In the genomic region with DNA sequence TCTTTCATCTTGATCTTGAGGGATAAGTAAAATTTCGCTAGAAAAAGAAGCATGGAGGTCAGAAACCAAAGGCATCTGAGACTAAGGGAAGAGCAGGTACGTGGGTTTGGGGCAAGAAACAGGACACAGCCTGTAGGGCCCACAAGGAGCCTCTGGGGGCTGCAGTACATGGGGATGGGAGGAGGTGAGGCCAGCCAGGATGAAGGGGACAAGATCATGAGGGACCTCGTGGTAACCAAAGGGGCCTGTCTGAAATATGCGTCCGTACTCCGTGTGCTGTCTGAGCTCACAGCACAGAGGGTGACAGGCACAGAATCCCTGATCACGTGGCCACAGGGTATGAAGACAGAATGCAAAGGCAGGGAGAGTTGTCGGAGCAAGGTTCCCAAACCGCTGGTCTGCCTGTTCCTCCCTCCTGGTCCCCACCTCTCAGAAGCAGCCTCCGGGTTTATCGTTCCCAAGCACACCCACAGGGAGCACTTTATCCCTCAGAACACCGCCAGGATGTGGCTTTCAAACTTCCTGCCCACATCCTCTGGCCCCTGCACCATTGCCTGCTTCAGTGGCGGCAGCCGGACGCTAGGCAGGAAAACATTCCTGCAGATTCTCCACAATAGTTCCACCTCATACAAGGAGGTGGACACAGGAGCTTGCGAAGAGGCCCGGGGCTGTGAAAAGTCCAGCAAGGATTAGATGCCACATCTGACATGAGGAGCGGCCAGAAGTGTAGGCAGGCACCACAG, we compare ENCODE assay signal across 10 cellular contexts. TPM values are rescaled to one million over a fixed set of nuclear protein-coding genes. Genes with fewer than 3 reads are reported as not detected.
DNase-seq lines count a peak whose midpoint lies in the region; ATAC-seq and TF ChIP-seq lines count a peak whose summit lies in the region.
"Had no signal": no experiment of that assay in that cellular context is flagged by ENCODE, and none has a peak within 500 bp of the region (broad histone marks: within the 10 kb centered on the region; RNA-seq: fewer than 3 reads in every experiment).

No MANE protein-coding gene starts in this region.

- peaks cover 53% of the 10 kb centered on the region for H3K27me3 Mint-ChIP-seq in activated CD8-positive, alpha-beta T cell treated with anti-CD3 and anti-CD28 coated beads for 36 hours

- POLR2A ChIA-PET in activated CD8-positive, alpha-beta T cell treated with anti-CD3 and anti-CD28 coated beads for 36 hours (lab: Charles Lee) = no interaction called here

- H3K4me3 ChIP-seq in transverse colon (no peak overlapping the region), MG63 (no peak overlapping the region)
- H3K4me3 ChIP-seq: psoas muscle had no signal

- no peak overlapping the region for H3K4me3 Mint-ChIP-seq in activated CD8-positive, alpha-beta T cell treated with anti-CD3 and anti-CD28 coated beads for 36 hours

- 50 to 67% methylated on average over 3 to 18 of the region's 18 CpGs for WGBS in transverse colon (ENCODE audit: low coverage in 1 of 2), 2 donors

- no peak for TF ChIP-seq EP300 in transverse colon (IDR thresholded peaks at IDR 0.05; ENCODE audit: low read depth)

- peak; percentile 48 for ATAC-seq in GM18907 (IDR thresholded peaks at IDR 0.05; ENCODE audit: unreplicated experiment)
- ATAC-seq in activated CD8-positive, alpha-beta T cell treated with anti-CD3 and anti-CD28 coated beads for 36 hours = peak; percentile 37
- no peak for ATAC-seq in HG03378 (IDR thresholded peaks at IDR 0.05; ENCODE audit: unreplicated experiment)
- ATAC-seq: psoas muscle had no signal

- no peaks in the 10 kb centered on the region for H3K9me3 ChIP-seq in transverse colon
- no peaks in the 10 kb centered on the region for H3K9me3 ChIP-seq in MG63
- H3K9me3 ChIP-seq: psoas muscle had no signal

- no peak overlapping the region for H3K27ac ChIP-seq in transverse colon
- H3K27ac ChIP-seq: psoas muscle had no signal

- DNase-seq in A172 (ENCODE audit: low spot score) = peak; percentile 88
- no peak for DNase-seq in activated CD8-positive, alpha-beta T cell treated with anti-CD3 and anti-CD28 coated beads for 36 hours
- DNase-seq in kidney tubule cell (ENCODE audit: low spot score) = peak; percentile 44
- no peak for DNase-seq in transverse colon
- no peak for DNase-seq in MG63
- DNase-seq in NCI-H82 treated with DMSO at 0.1 percent for 48 hours (lab: John Stamatoyannopoulos, UW; ENCODE audit: unreplicated experiment) = no peak
- DNase-seq: NCI-H2029, psoas muscle had no signal

- in situ Hi-C loops in transverse colon (cut with MboI; ENCODE audit: low pct_ligation_motif_present in 1 of 4, low pct_unique_long_range_greater_than_20kb in 1 of 4, low sequenced_read_pairs in 3 of 4) = no loop called here

- TF ChIP-seq POLR2A in transverse colon (IDR thresholded peaks at IDR 0.05) = no peak

- H3K36me3 ChIP-seq in transverse colon (no peaks in the 10 kb centered on the region), MG63 (no peaks in the 10 kb centered on the region)

- H3K36me3 Mint-ChIP-seq in activated CD8-positive, alpha-beta T cell treated with anti-CD3 and anti-CD28 coated beads for 36 hours (ENCODE audit: low read depth) = no peaks in the 10 kb centered on the region

- no peak overlapping the region for H3K27ac Mint-ChIP-seq in activated CD8-positive, alpha-beta T cell treated with anti-CD3 and anti-CD28 coated beads for 36 hours

- peaks cover 15% of the 10 kb centered on the region for H3K4me1 Mint-ChIP-seq in activated CD8-positive, alpha-beta T cell treated with anti-CD3 and anti-CD28 coated beads for 36 hours (ENCODE audit: low read depth)

- H3K27me3 ChIP-seq in transverse colon (peaks cover 21% of the 10 kb centered on the region), MG63 (no peaks in the 10 kb centered on the region; the same call in 1 of the 2 replicates)

- H3K4me1 ChIP-seq in transverse colon = no peaks in the 10 kb centered on the region
- H3K4me1 ChIP-seq: psoas muscle had no signal

- no peak for TF ChIP-seq CTCF in activated CD8-positive, alpha-beta T cell treated with anti-CD3 and anti-CD28 coated beads for 36 hours (IDR thresholded peaks at IDR 0.05)
- no peak for TF ChIP-seq CTCF in transverse colon (IDR thresholded peaks at IDR 0.05)

- CTCF ChIA-PET in activated CD8-positive, alpha-beta T cell treated with anti-CD3 and anti-CD28 coated beads for 36 hours (lab: Charles Lee) = no interaction called here

- intact Hi-C loops in activated CD8-positive, alpha-beta T cell treated with anti-CD3 and anti-CD28 coated beads for 36 hours (cut with micrococcal nuclease) = no loop called here
- intact Hi-C loops in transverse colon (cut with DNase I; ENCODE audit: low total_unique reads) = no loop called here

- H3K9me3 Mint-ChIP-seq in activated CD8-positive, alpha-beta T cell treated with anti-CD3 and anti-CD28 coated beads for 36 hours = no peaks in the 10 kb centered on the region

RNA-seq across cellular contexts. Expression of a gene that starts 12.0 kb away (rescaled TPM):
- total RNA-seq in A172 (2014; rRNA removed; shearing (Covaris generic)) = 0.43 and 0.91 TPM in 2 replicates
- total RNA-seq in activated CD8-positive, alpha-beta T cell treated with anti-CD3 and anti-CD28 coated beads for 36 hours = not detected
- total RNA-seq in transverse colon = under 1 TPM in 1 of 4 donors, not detected in 3; 0.48 TPM
- not detected in 2 replicates for total RNA-seq in MG63 (2014; rRNA removed; shearing (Covaris generic); ENCODE audit: low replicate concordance)

Comparison
In these comparisons a context has a peak if more than half of its experiments do, and no peak if none do; other contexts are left out.
1. DNase-seq: peak in A172 (single experiment) and kidney tubule cell (single experiment); none in activated CD8-positive, alpha-beta T cell treated with anti-CD3 and anti-CD28 coated beads for 36 hours (single experiment), transverse colon (single experiment), MG63 (single experiment) and NCI-H82 treated with DMSO at 0.1 percent for 48 hours (single experiment).